In the genomic region with DNA sequence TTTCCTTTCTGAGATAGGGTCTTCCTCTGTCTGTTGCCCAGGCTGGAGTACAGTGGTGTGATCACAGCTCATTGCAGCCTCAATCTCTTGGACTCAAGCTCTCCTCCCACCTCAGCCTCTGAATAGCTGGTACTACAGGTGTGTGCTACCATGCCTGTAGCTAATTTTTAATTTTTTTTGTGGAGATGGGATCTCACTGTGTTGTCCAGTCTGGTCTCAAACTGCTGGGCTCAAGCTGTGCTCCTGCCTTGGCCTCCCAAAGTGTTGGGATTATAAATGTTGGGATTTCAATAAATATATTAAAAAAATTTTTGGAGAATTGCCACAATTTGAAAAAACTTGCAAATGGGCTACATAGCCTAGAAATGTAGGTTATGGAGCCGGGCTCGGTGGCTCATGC, we compare ENCODE assay signal across 22 cellular contexts. TPM values are rescaled to one million over a fixed set of nuclear protein-coding genes. Genes with fewer than 3 reads are reported as not detected.
A peak's percentile ranks its signal among the peaks of the same experiment; 100 is the strongest.
DNase-seq lines count a peak whose midpoint lies in the region; ATAC-seq, FAIRE-seq and TF ChIP-seq lines count a peak whose summit lies in the region.
"Had no signal": no experiment of that assay in that cellular context is flagged by ENCODE, and none has a peak within 500 bp of the region (broad histone marks: within the 10 kb centered on the region; RNA-seq: fewer than 3 reads in every experiment).

No MANE protein-coding gene starts in this region.

- H3K27me3 Mint-ChIP-seq in activated naive CD8-positive, alpha-beta T cell treated with anti-CD3 and anti-CD28 coated beads for 36 hours: no peaks in the 10 kb centered on the region
- no peaks in the 10 kb centered on the region for H3K27me3 Mint-ChIP-seq in activated naive CD8-positive, alpha-beta T cell treated with anti-CD3 and anti-CD28 coated beads, Interleukin-2, amount 50 U/mL, for 24 hours
- no peaks in the 10 kb centered on the region for H3K27me3 Mint-ChIP-seq in chondrocyte (ENCODE audit: low read depth)
- H3K27me3 Mint-ChIP-seq: B cell; CD4-positive, alpha-beta T cell had no signal

- H3K36me3 ChIP-seq in HEK293 (ENCODE audit: control insufficient read depth in 2 of 2, insufficient read depth in 1 of 2, low read length in 2 of 2) (no peaks in the 10 kb centered on the region; a peak in 1 of 3 replicates), pancreas (no peaks in the 10 kb centered on the region)

- H3K4me3 ChIP-seq in HEK293 (ENCODE audit: low read depth, low read length): no peak overlapping the region
- no peak overlapping the region for H3K4me3 ChIP-seq in pancreas
- H3K4me3 ChIP-seq: A549; BLaER1 treated with 17β-estradiol and CSF1 and Interleukin-3, amounts not matched to agents 10 nM and 100 nM had no signal

- peaks cover 19% of the 10 kb centered on the region for H3K4me1 Mint-ChIP-seq in activated naive CD8-positive, alpha-beta T cell treated with anti-CD3 and anti-CD28 coated beads for 36 hours
- peaks cover 28% of the 10 kb centered on the region for H3K4me1 Mint-ChIP-seq in activated naive CD8-positive, alpha-beta T cell treated with anti-CD3 and anti-CD28 coated beads, Interleukin-2, amount 50 U/mL, for 24 hours
- H3K4me1 Mint-ChIP-seq in chondrocyte (ENCODE audit: low read depth): peaks cover 25% of the 10 kb centered on the region

- no peak for ATAC-seq in activated naive CD8-positive, alpha-beta T cell treated with anti-CD3 and anti-CD28 coated beads, Interleukin-2, amount 50 U/mL, for 24 hours
- no peak for ATAC-seq in pancreas
- ATAC-seq in HG02885 (IDR thresholded peaks at IDR 0.05; ENCODE audit: poor library complexity, unreplicated experiment): no peak
- ATAC-seq: A549; CD8-positive, alpha-beta T cell had no signal

- no peak for DNase-seq in activated naive CD8-positive, alpha-beta T cell treated with anti-CD3 and anti-CD28 coated beads for 36 hours
- DNase-seq in activated naive CD8-positive, alpha-beta T cell treated with anti-CD3 and anti-CD28 coated beads, Interleukin-2, amount 50 U/mL, for 24 hours: no peak
- no peak for DNase-seq in chondrocyte (ENCODE audit: low spot score)
- no peak for DNase-seq in pancreas
- DNase-seq: AML-193; Caco-2; Calu3; CD4-positive, alpha-beta T cell; CD8-positive, alpha-beta T cell; DMS79 treated with DMSO at 0.1 percent for 48 hours; GF-D8 had no signal

- H3K4me3 Mint-ChIP-seq in activated naive CD8-positive, alpha-beta T cell treated with anti-CD3 and anti-CD28 coated beads for 36 hours: no peak overlapping the region
- no peak overlapping the region for H3K4me3 Mint-ChIP-seq in activated naive CD8-positive, alpha-beta T cell treated with anti-CD3 and anti-CD28 coated beads, Interleukin-2, amount 50 U/mL, for 24 hours
- H3K4me3 Mint-ChIP-seq in chondrocyte (ENCODE audit: unreplicated experiment): no peak overlapping the region
- H3K4me3 Mint-ChIP-seq: B cell; CD4-positive, alpha-beta T cell; CD8-positive, alpha-beta T cell had no signal

- H3K36me3 Mint-ChIP-seq in activated naive CD8-positive, alpha-beta T cell treated with anti-CD3 and anti-CD28 coated beads for 36 hours: peaks cover 3% of the 10 kb centered on the region
- peaks cover 1% of the 10 kb centered on the region for H3K36me3 Mint-ChIP-seq in activated naive CD8-positive, alpha-beta T cell treated with anti-CD3 and anti-CD28 coated beads, Interleukin-2, amount 50 U/mL, for 24 hours (ENCODE audit: low read depth)
- no peaks in the 10 kb centered on the region for H3K36me3 Mint-ChIP-seq in chondrocyte (ENCODE audit: low read depth)
- H3K36me3 Mint-ChIP-seq: CD8-positive, alpha-beta T cell had no signal

- no peak for FAIRE-seq in pancreas (lab: Jason Lieb, UNC)
- FAIRE-seq: A549, D721Med, G401.6, GM12891, GM19239 had no signal

- CTCF ChIA-PET in HEK293 (lab: Yijun Ruan, JAX): no interaction called here

- H3K9me3 ChIP-seq in HEK293 (ENCODE audit: control insufficient read depth, insufficient read depth, low read depth, low read length) (no peaks in the 10 kb centered on the region), pancreas (no peaks in the 10 kb centered on the region)
- H3K9me3 ChIP-seq: A549, Caco-2 had no signal

- H3K4me1 ChIP-seq in HEK293 (ENCODE audit: control insufficient read depth, insufficient read depth, low read length) (peaks cover 4% of the 10 kb centered on the region; the same call in 1 of the 2 replicates), pancreas (peaks cover 9 to 17% (median 9%) of the 10 kb centered on the region in 3 donors)

- H3K27ac Mint-ChIP-seq in activated naive CD8-positive, alpha-beta T cell treated with anti-CD3 and anti-CD28 coated beads for 36 hours: peak overlapping the region; percentile 58
- H3K27ac Mint-ChIP-seq in activated naive CD8-positive, alpha-beta T cell treated with anti-CD3 and anti-CD28 coated beads, Interleukin-2, amount 50 U/mL, for 24 hours: no peak overlapping the region
- peak overlapping the region; percentile 49 for H3K27ac Mint-ChIP-seq in chondrocyte (ENCODE audit: unreplicated experiment)
- H3K27ac Mint-ChIP-seq: B cell; CD4-positive, alpha-beta T cell; CD8-positive, alpha-beta T cell had no signal

- no peaks in the 10 kb centered on the region for H3K9me3 Mint-ChIP-seq in activated naive CD8-positive, alpha-beta T cell treated with anti-CD3 and anti-CD28 coated beads for 36 hours
- no peaks in the 10 kb centered on the region for H3K9me3 Mint-ChIP-seq in activated naive CD8-positive, alpha-beta T cell treated with anti-CD3 and anti-CD28 coated beads, Interleukin-2, amount 50 U/mL, for 24 hours
- H3K9me3 Mint-ChIP-seq in chondrocyte (ENCODE audit: low read depth): no peaks in the 10 kb centered on the region
- H3K9me3 Mint-ChIP-seq: CD4-positive, alpha-beta T cell; CD8-positive, alpha-beta T cell had no signal

- intact Hi-C loops in pancreas (cut with DNase I): no loop called here

- H3K27me3 ChIP-seq in pancreas: no peaks in the 10 kb centered on the region
- H3K27me3 ChIP-seq: BLaER1 treated with 17β-estradiol and CSF1 and Interleukin-3, amounts not matched to agents 10 nM and 100 nM had no signal

- TF ChIP-seq CTCF in HEK293 (tag by site-specific recombination; IDR thresholded peaks at IDR 0.05) (no peak), chondrocyte (IDR thresholded peaks at IDR 0.05) (no peak), pancreas (IDR thresholded peaks at IDR 0.05) (no peak)

- 90 to 100% methylated on average over 2 of the region's 2 CpGs for WGBS in pancreas, 2 donors

- no peak overlapping the region for H3K27ac ChIP-seq in HEK293 (ENCODE audit: extremely low read depth, low read depth, low read length)
- H3K27ac ChIP-seq in pancreas: no peak overlapping the region
- H3K27ac ChIP-seq: 22Rv1; A549; BLaER1 treated with 17β-estradiol and CSF1 and Interleukin-3, amounts not matched to agents 10 nM and 100 nM; C4-2B had no signal

- POLR2A ChIA-PET in HEK293 (lab: Yijun Ruan, JAX): no interaction called here

TF ChIP-seq in HEK293, 187 proteins besides CTCF, POLR2A, EP300 and RAD21:
- no peak for TF ChIP-seq ZNF341 (tag by site-specific recombination; IDR thresholded peaks at IDR 0.05; ENCODE audit: low read depth)
- TF ChIP-seq ZNF639 (tag by site-specific recombination; IDR thresholded peaks at IDR 0.05): no peak
- no peak for TF ChIP-seq ZNF169 (tag by site-specific recombination; IDR thresholded peaks at IDR 0.05)
- peak; percentile 61; the same call in 1 of the 2 replicates for TF ChIP-seq ZNF121 (tag by site-specific recombination; IDR thresholded peaks at IDR 0.05)
- TF ChIP-seq ZNF335 (tag by site-specific recombination; conservative IDR thresholded peaks at IDR 0.05): no peak
TF ChIP-seq in HEK293: peak in this region for 1.

RNA-seq across cellular contexts. Expression of gene RAPGEF2, which starts 18.5 kb away (rescaled TPM):
- total RNA-seq in activated naive CD8-positive, alpha-beta T cell treated with anti-CD3 and anti-CD28 coated beads for 36 hours: 10 to 100 TPM; 19.2 to 22.7 TPM
- total RNA-seq in chondrocyte (31.0 to 40.1 TPM (median 37.3 TPM) in 3 replicates), pancreas (10 to 100 TPM; 10.9 to 27.5 (median 15.0) TPM)
- 1 to 10 TPM; 4.3 to 8.2 TPM for polyA plus RNA-seq in pancreas
